2 cellular contexts compared by ENCODE assay signal in genomic region chr13:93726173-93727019, GRCh38.
TF ChIP-seq lines count a peak whose summit lies in the region.

No MANE protein-coding gene starts in this region.

TF ChIP-seq in IMR-90, 13 proteins besides CTCF, POLR2A, EP300 and RAD21:
- TF ChIP-seq ELK1 (IDR thresholded peaks at IDR 0.05; ENCODE audit: borderline replicate concordance, low read depth, low read length) (no peak), MAZ (IDR thresholded peaks at IDR 0.05; ENCODE audit: borderline replicate concordance, low read depth, low read length) (no peak), SMC3 (IDR thresholded peaks at IDR 0.05; ENCODE audit: low read depth, low read length) (no peak), CHD1 (IDR thresholded peaks at IDR 0.05; ENCODE audit: low read depth, low read length) (no peak), CEBPB (IDR thresholded peaks at IDR 0.05; ENCODE audit: low read depth, low read length) (no peak), USF2 (IDR thresholded peaks at IDR 0.05; ENCODE audit: low read depth, low read length) (no peak), MAFK (IDR thresholded peaks at IDR 0.05; ENCODE audit: low read depth, low read length) (no peak), BHLHE40 (IDR thresholded peaks at IDR 0.05; ENCODE audit: low read depth, low read length) (no peak)

TF ChIP-seq in HepG2, 621 proteins besides CTCF, POLR2A, EP300 and RAD21:
- TF ChIP-seq REXO4 (CRISPR knock-in tag; IDR thresholded peaks at IDR 0.05; ENCODE audit: borderline replicate concordance) (no peak), PHF20 (CRISPR knock-in tag; IDR thresholded peaks at IDR 0.05) (no peak), ZNF713 (CRISPR knock-in tag; IDR thresholded peaks at IDR 0.05) (no peak), ZMYM4 (CRISPR knock-in tag; IDR thresholded peaks at IDR 0.05) (no peak), ZNF264 (CRISPR knock-in tag; IDR thresholded peaks at IDR 0.05) (no peak), ARID4A (CRISPR knock-in tag; IDR thresholded peaks at IDR 0.05; ENCODE audit: borderline replicate concordance) (no peak), CREBL2 (CRISPR knock-in tag; IDR thresholded peaks at IDR 0.05; ENCODE audit: borderline replicate concordance) (no peak)
TF ChIP-seq in HepG2: peak in this region for 0.
